ENCODE assay signal across 1 cellular context in genomic region chr9:129258124-129258822, GRCh38.
TF ChIP-seq lines count a peak whose summit lies in the region.

No MANE protein-coding gene starts in this region.

TF ChIP-seq in K562, 482 proteins besides CTCF, POLR2A, EP300 and RAD21 (continued from another document and continues in another):
- TF ChIP-seq NKRF (IDR thresholded peaks at IDR 0.05; ENCODE audit: borderline replicate concordance) (peak; percentile 99), PREB (CRISPR knock-in tag; IDR thresholded peaks at IDR 0.05) (no peak), SIRT6 (IDR thresholded peaks at IDR 0.05; ENCODE audit: low read depth, low read length) (no peak), PML (IDR thresholded peaks at IDR 0.05; ENCODE audit: low read length) (no peak), ZNF512 (tag; IDR thresholded peaks at IDR 0.05) (no peak), HIVEP1 (CRISPR knock-in tag; IDR thresholded peaks at IDR 0.05) (no peak), EHMT2 (IDR thresholded peaks at IDR 0.05) (no peak), MAFK (IDR thresholded peaks at IDR 0.05; ENCODE audit: low read length) (no peak), NELFE (IDR thresholded peaks at IDR 0.05; ENCODE audit: insufficient read depth, insufficient read length) (no peak), ZNF431 (CRISPR knock-in tag; IDR thresholded peaks at IDR 0.05) (no peak), STAG1 (CRISPR knock-in tag; IDR thresholded peaks at IDR 0.05; ENCODE audit: borderline replicate concordance) (no peak), TEAD2 (tag; IDR thresholded peaks at IDR 0.05) (no peak), ERF (CRISPR knock-in tag; IDR thresholded peaks at IDR 0.05) (no peak), TBL1XR1 (IDR thresholded peaks at IDR 0.05; ENCODE audit: low read length in 2 of 2) (no peak), CTBP1 (IDR thresholded peaks at IDR 0.05; ENCODE audit: borderline replicate concordance) (peak; percentile 66; the same call in 1 of the 2 replicates), ZNF668 (CRISPR knock-in tag; IDR thresholded peaks at IDR 0.05) (no peak), ZNF23 (CRISPR knock-in tag; IDR thresholded peaks at IDR 0.05) (no peak), RBM34 (IDR thresholded peaks at IDR 0.05; ENCODE audit: borderline replicate concordance, insufficient read depth, low read length) (no peak), ZNF644 (tag; IDR thresholded peaks at IDR 0.05; ENCODE audit: low read depth) (no peak), ZBTB40 (IDR thresholded peaks at IDR 0.05) (no peak), ZBTB40 (CRISPR knock-in tag; IDR thresholded peaks at IDR 0.05) (no peak), TFAM (CRISPR knock-in tag; conservative IDR thresholded peaks at IDR 0.05) (no peak), ASH1L (IDR thresholded peaks at IDR 0.05; ENCODE audit: borderline replicate concordance, low read depth, partially characterized antibody) (no peak), HDAC6 (IDR thresholded peaks at IDR 0.05; ENCODE audit: low read depth, low read length) (no peak), MCM2 (IDR thresholded peaks at IDR 0.05; ENCODE audit: low read depth) (no peak), JUN (IDR thresholded peaks at IDR 0.05; ENCODE audit: borderline replicate concordance, low read depth, low read length) (peak; percentile 79; the same call in 1 of the 2 replicates), JUN (CRISPR knock-in tag; IDR thresholded peaks at IDR 0.05; ENCODE audit: borderline replicate concordance) (no peak), POLR3G (IDR thresholded peaks at IDR 0.05; ENCODE audit: extremely low read depth, insufficient read length, insufficient replicate concordance) (no peak), KLF1 (tag; IDR thresholded peaks at IDR 0.05) (no peak), POLR3A (IDR thresholded peaks at IDR 0.05; ENCODE audit: borderline replicate concordance, extremely low read depth, insufficient read depth, insufficient read length) (no peak), KAT8 (IDR thresholded peaks at IDR 0.05; ENCODE audit: low read depth) (no peak), PYGO2 (tag; IDR thresholded peaks at IDR 0.05) (no peak), NCOA4 (IDR thresholded peaks at IDR 0.05; ENCODE audit: partially characterized antibody) (no peak), MTA1 (IDR thresholded peaks at IDR 0.05; ENCODE audit: borderline replicate concordance) (no peak), PHF8 (IDR thresholded peaks at IDR 0.05; ENCODE audit: borderline replicate concordance, low read length) (no peak), ZMIZ1 (IDR thresholded peaks at IDR 0.05; ENCODE audit: low read depth in 2 of 2, low read length in 2 of 2) (no peak), ZNF354B (CRISPR knock-in tag; IDR thresholded peaks at IDR 0.05) (no peak), ZNF12 (CRISPR knock-in tag; IDR thresholded peaks at IDR 0.05) (no peak), IFI16 (CRISPR knock-in tag; IDR thresholded peaks at IDR 0.05) (no peak), ZNF785 (CRISPR knock-in tag; IDR thresholded peaks at IDR 0.05) (no peak), U2AF1 (optimal IDR thresholded peaks at IDR 0.05; ENCODE audit: low read depth, low read length) (no peak), NUFIP1 (IDR thresholded peaks at IDR 0.05; ENCODE audit: partially characterized antibody) (no peak), PCBP2 (IDR thresholded peaks at IDR 0.05; ENCODE audit: low read depth, low read length, poor library complexity, severe bottlenecking) (no peak), ZHX1 (conservative IDR thresholded peaks at IDR 0.05; ENCODE audit: low read length) (no peak), PTRF (tag; IDR thresholded peaks at IDR 0.05) (no peak), ZNF449 (CRISPR knock-in tag; IDR thresholded peaks at IDR 0.05) (no peak), ZNF766 (CRISPR knock-in tag; conservative IDR thresholded peaks at IDR 0.05) (no peak)
